In the genomic region with DNA sequence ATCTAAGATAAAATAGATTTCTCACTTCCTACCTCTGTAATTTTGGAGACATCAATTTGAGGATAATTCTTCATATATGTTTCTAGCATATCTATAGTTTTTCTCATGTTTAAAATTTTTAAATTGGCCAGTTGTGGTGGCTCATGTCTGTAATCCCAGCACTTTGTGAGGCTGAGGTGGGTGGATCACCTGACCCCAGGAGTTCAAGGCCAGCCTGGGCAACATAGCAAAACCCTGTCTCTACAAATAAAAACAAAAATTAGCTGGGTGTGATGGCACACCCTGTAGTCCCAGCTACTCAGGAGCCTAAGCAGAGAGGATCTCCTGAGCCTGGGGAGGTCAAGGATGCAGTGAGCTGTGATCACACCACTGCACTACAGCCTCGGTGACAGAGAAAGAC, we compare ENCODE assay signal across 35 cellular contexts.
"Had no signal": no experiment of that assay in that cellular context is flagged by ENCODE, and none has a peak within 500 bp of the region (broad histone marks: within the 10 kb centered on the region; RNA-seq: fewer than 3 reads in every experiment).

No MANE protein-coding gene starts in this region.

- H3K9me3 Mint-ChIP-seq: activated CD4-positive, alpha-beta memory T cell treated with anti-CD3 and anti-CD28 coated beads for 36 hours; activated CD4-positive, alpha-beta T cell treated with anti-CD3 and anti-CD28 coated beads, Interleukin-2, amount 10 ng/mL, durations not matched to agents 24 days and 14 days; activated naive CD4-positive, alpha-beta T cell treated with anti-CD3 and anti-CD28 coated beads, Interleukin-2, amount 50 U/mL, for 24 hours; activated naive CD8-positive, alpha-beta T cell treated with anti-CD3 and anti-CD28 coated beads for 36 hours; activated naive CD8-positive, alpha-beta T cell treated with anti-CD3 and anti-CD28 coated beads, Interleukin-2, amount 50 U/mL, for 24 hours; activated T-helper 17 cell treated with anti-CD3 and anti-CD28 coated beads, Interleukin-2, amount 50 U/mL, for 72 hours; effector memory CD8-positive, alpha-beta T cell; T-helper 2 cell treated with Interferon-gamma antibody and Interleukin-4, amounts not matched to agents 5 μg/mL and 100 μg/mL, for 36 hours had no signal

- DNase-seq: activated CD4-positive, alpha-beta memory T cell treated with anti-CD3 and anti-CD28 coated beads for 36 hours; activated CD4-positive, alpha-beta T cell treated with anti-CD3 and anti-CD28 coated beads for 36 hours; activated CD4-positive, alpha-beta T cell treated with anti-CD3 and anti-CD28 coated beads, Interleukin-2, amount 10 ng/mL, durations not matched to agents 24 days and 14 days; activated CD4-positive, CD25-positive, alpha-beta regulatory T cell; activated CD4-positive, CD25-positive, alpha-beta regulatory T cell treated with anti-CD3 and anti-CD28 coated beads, Interleukin-2, amount 50 U/mL, for 72 hours; activated CD8-positive, alpha-beta memory T cell treated with anti-CD3 and anti-CD28 coated beads, Interleukin-2, amount 10 ng/mL, durations not matched to agents 7 days and 5 days; activated CD8-positive, alpha-beta memory T cell treated with anti-CD3 and anti-CD28 coated beads, Interleukin-2, amount 50 U/mL, for 4 hours; activated CD8-positive, alpha-beta T cell treated with anti-CD3 and anti-CD28 coated beads, Interleukin-2, amount 10 ng/mL, durations not matched to agents 7 days and 5 days; activated effector memory CD4-positive, alpha-beta T cell treated with Interleukin-2 at 50 U/mL for 16 hours; activated gamma-delta T cell treated with Interleukin-2 at 50 U/mL for 16 hours; activated naive CD4-positive, alpha-beta T cell treated with Interleukin-2 at 50 U/mL for 16 hours; activated naive CD8-positive, alpha-beta T cell treated with anti-CD3 and anti-CD28 coated beads for 36 hours; activated naive CD8-positive, alpha-beta T cell treated with anti-CD3 and anti-CD28 coated beads, Interleukin-2, amount 50 U/mL, for 24 hours; activated T-cell treated with anti-CD3 and anti-CD28 coated beads, Interleukin-2, amount 50 U/mL, for 1 hour; adrenal gland; amygdala; aorta; body of pancreas; caudate nucleus; cortex of kidney; dermis blood vessel endothelial cell; effector CD4-positive, alpha-beta T cell; effector memory CD8-positive, alpha-beta T cell; erythroblast; foreskin keratinocyte; gastrocnemius medialis; glutamatergic neuron; heart left ventricle; T-helper 1 cell; T-helper 17 cell; T1000 had no signal

- H3K4me3 ChIP-seq: adrenal gland, body of pancreas, esophagus muscularis mucosa, gastrocnemius medialis, heart left ventricle had no signal

- H3K27ac Mint-ChIP-seq: activated CD4-positive, alpha-beta memory T cell treated with anti-CD3 and anti-CD28 coated beads for 36 hours; activated CD4-positive, alpha-beta T cell treated with anti-CD3 and anti-CD28 coated beads for 36 hours; activated CD4-positive, alpha-beta T cell treated with anti-CD3 and anti-CD28 coated beads, Interleukin-2, amount 10 ng/mL, durations not matched to agents 24 days and 14 days; activated CD8-positive, alpha-beta memory T cell treated with anti-CD3 and anti-CD28 coated beads, Interleukin-2, amount 10 ng/mL, durations not matched to agents 7 days and 5 days; activated CD8-positive, alpha-beta T cell treated with anti-CD3 and anti-CD28 coated beads, Interleukin-2, amount 10 ng/mL, durations not matched to agents 7 days and 5 days; activated naive CD4-positive, alpha-beta T cell treated with anti-CD3 and anti-CD28 coated beads, Interleukin-2, amount 50 U/mL, for 24 hours; activated naive CD8-positive, alpha-beta T cell treated with anti-CD3 and anti-CD28 coated beads for 36 hours; activated naive CD8-positive, alpha-beta T cell treated with anti-CD3 and anti-CD28 coated beads, Interleukin-2, amount 50 U/mL, for 24 hours; activated T-helper 17 cell treated with anti-CD3 and anti-CD28 coated beads, Interleukin-2, amount 50 U/mL, for 72 hours; T-helper 17 cell; T-helper 2 cell treated with Interferon-gamma antibody and Interleukin-4, amounts not matched to agents 5 μg/mL and 100 μg/mL, for 36 hours had no signal

- H3K27ac ChIP-seq: adrenal gland, esophagus muscularis mucosa, foreskin keratinocyte, gastrocnemius medialis had no signal

- H3K4me1 Mint-ChIP-seq: activated T-helper 17 cell treated with anti-CD3 and anti-CD28 coated beads, Interleukin-2, amount 50 U/mL, for 72 hours had no signal

- H3K4me3 Mint-ChIP-seq: activated CD4-positive, alpha-beta memory T cell treated with anti-CD3 and anti-CD28 coated beads for 36 hours; activated CD4-positive, alpha-beta T cell treated with anti-CD3 and anti-CD28 coated beads for 36 hours; activated CD4-positive, alpha-beta T cell treated with anti-CD3 and anti-CD28 coated beads, Interleukin-2, amount 10 ng/mL, durations not matched to agents 24 days and 14 days; activated CD8-positive, alpha-beta memory T cell treated with anti-CD3 and anti-CD28 coated beads, Interleukin-2, amount 10 ng/mL, durations not matched to agents 7 days and 5 days; activated CD8-positive, alpha-beta T cell treated with anti-CD3 and anti-CD28 coated beads, Interleukin-2, amount 10 ng/mL, durations not matched to agents 7 days and 5 days; activated naive CD4-positive, alpha-beta T cell treated with anti-CD3 and anti-CD28 coated beads, Interleukin-2, amount 50 U/mL, for 24 hours; activated naive CD8-positive, alpha-beta T cell treated with anti-CD3 and anti-CD28 coated beads for 36 hours; activated naive CD8-positive, alpha-beta T cell treated with anti-CD3 and anti-CD28 coated beads, Interleukin-2, amount 50 U/mL, for 24 hours; activated T-helper 17 cell treated with anti-CD3 and anti-CD28 coated beads, Interleukin-2, amount 50 U/mL, for 72 hours; effector memory CD8-positive, alpha-beta T cell; T-helper 17 cell; T-helper 2 cell treated with Interferon-gamma antibody and Interleukin-4, amounts not matched to agents 5 μg/mL and 100 μg/mL, for 36 hours had no signal

- H3K27me3 ChIP-seq: adrenal gland, body of pancreas, esophagus muscularis mucosa, foreskin keratinocyte, gastrocnemius medialis, heart left ventricle had no signal

- H3K27me3 Mint-ChIP-seq: activated CD4-positive, alpha-beta memory T cell treated with anti-CD3 and anti-CD28 coated beads for 36 hours; activated CD4-positive, alpha-beta T cell treated with anti-CD3 and anti-CD28 coated beads for 36 hours; activated CD4-positive, alpha-beta T cell treated with anti-CD3 and anti-CD28 coated beads, Interleukin-2, amount 10 ng/mL, durations not matched to agents 24 days and 14 days; activated CD8-positive, alpha-beta memory T cell treated with anti-CD3 and anti-CD28 coated beads, Interleukin-2, amount 10 ng/mL, durations not matched to agents 7 days and 5 days; activated naive CD4-positive, alpha-beta T cell treated with anti-CD3 and anti-CD28 coated beads, Interleukin-2, amount 50 U/mL, for 24 hours; activated naive CD8-positive, alpha-beta T cell treated with anti-CD3 and anti-CD28 coated beads for 36 hours; activated naive CD8-positive, alpha-beta T cell treated with anti-CD3 and anti-CD28 coated beads, Interleukin-2, amount 50 U/mL, for 24 hours; activated T-helper 17 cell treated with anti-CD3 and anti-CD28 coated beads, Interleukin-2, amount 50 U/mL, for 72 hours; effector memory CD8-positive, alpha-beta T cell; T-helper 17 cell had no signal

- ATAC-seq: activated CD4-positive, alpha-beta T cell treated with anti-CD3 and anti-CD28 coated beads for 36 hours; activated CD8-positive, alpha-beta memory T cell treated with anti-CD3 and anti-CD28 coated beads, Interleukin-2, amount 10 ng/mL, durations not matched to agents 7 days and 5 days; activated CD8-positive, alpha-beta T cell treated with anti-CD3 and anti-CD28 coated beads, Interleukin-2, amount 10 ng/mL, durations not matched to agents 7 days and 5 days; activated naive CD8-positive, alpha-beta T cell treated with anti-CD3 and anti-CD28 coated beads, Interleukin-2, amount 50 U/mL, for 24 hours; activated T-helper 17 cell treated with anti-CD3 and anti-CD28 coated beads, Interleukin-2, amount 50 U/mL, for 72 hours; body of pancreas; effector memory CD8-positive, alpha-beta T cell; foreskin keratinocyte; gastrocnemius medialis; heart left ventricle; T-helper 17 cell had no signal

- H3K9me3 ChIP-seq: adrenal gland, body of pancreas, esophagus muscularis mucosa, gastrocnemius medialis, heart left ventricle had no signal
